Comparison of ENCODE assay signal across 14 cellular contexts in genomic region chr9:129068110-129068509, GRCh38. TPM values are rescaled to one million over a fixed set of nuclear protein-coding genes. Genes with fewer than 3 reads are reported as not detected.
DNase-seq lines count a peak whose midpoint lies in the region; ATAC-seq and TF ChIP-seq lines count a peak whose summit lies in the region.
"Had no signal": no experiment of that assay in that cellular context is flagged by ENCODE, and none has a peak within 500 bp of the region (broad histone marks: within the 10 kb centered on the region; RNA-seq: fewer than 3 reads in every experiment).

No MANE protein-coding gene starts in this region.

- intact Hi-C loops in activated T-helper 1 cell treated with anti-CD3 and anti-CD28 coated beads, Interleukin-12 subunit alpha, Interleukin-12 subunit beta, Interleukin-2, Interleukin-4 antibody, amounts not matched to agents 30 ng/mL and 10 ng/mL and 1 ng/mL, durations not matched to agents 14 hours and 24 hours and 36 hours (cut with micrococcal nuclease), result no loop called here
- intact Hi-C loops in Caco-2 (cut with micrococcal nuclease; ENCODE audit: unreplicated experiment), result no loop called here

- POLR2A ChIA-PET in Caco-2 (lab: Charles Lee), result no interaction called here

- ATAC-seq in natural killer cell treated with Interleukin-12 subunit alpha and Interleukin-12 subunit beta and Interleukin-15 and Interleukin-18, amount 100 ng/mL, for 72 hours, result no peak

- H3K4me1 Mint-ChIP-seq in activated T-cell treated with anti-CD3 and anti-CD28 coated beads, Interleukin-2, amount 50 U/mL, for 24 hours (ENCODE audit: low read depth), result peaks cover 33% of the 10 kb centered on the region
- H3K4me1 Mint-ChIP-seq in activated T-helper 1 cell treated with anti-CD3 and anti-CD28 coated beads, Interleukin-12 subunit alpha, Interleukin-12 subunit beta, Interleukin-2, Interleukin-4 antibody, amounts not matched to agents 30 ng/mL and 10 ng/mL and 1 ng/mL, durations not matched to agents 14 hours and 24 hours and 36 hours (ENCODE audit: low read depth), result peaks cover 12% of the 10 kb centered on the region
- H3K4me1 Mint-ChIP-seq in natural killer cell treated with Interleukin-12 subunit alpha and Interleukin-12 subunit beta and Interleukin-15 and Interleukin-18, amount 100 ng/mL, for 72 hours (ENCODE audit: low read depth in 2 of 2), result peaks cover 7 to 14% of the 10 kb centered on the region in 2 donors
- no peaks in the 10 kb centered on the region for H3K4me1 Mint-ChIP-seq in Caco-2 (ENCODE audit: low read depth, unreplicated experiment)

- no peak overlapping the region for H3K4me3 Mint-ChIP-seq in activated T-cell treated with anti-CD3 and anti-CD28 coated beads, Interleukin-2, amount 50 U/mL, for 24 hours
- H3K4me3 Mint-ChIP-seq in activated T-helper 1 cell treated with anti-CD3 and anti-CD28 coated beads, Interleukin-12 subunit alpha, Interleukin-12 subunit beta, Interleukin-2, Interleukin-4 antibody, amounts not matched to agents 30 ng/mL and 10 ng/mL and 1 ng/mL, durations not matched to agents 14 hours and 24 hours and 36 hours, result no peak overlapping the region
- H3K4me3 Mint-ChIP-seq in natural killer cell treated with Interleukin-12 subunit alpha and Interleukin-12 subunit beta and Interleukin-15 and Interleukin-18, amount 100 ng/mL, for 72 hours, result peak overlapping the region; percentile 80
- no peak overlapping the region for H3K4me3 Mint-ChIP-seq in Caco-2 (ENCODE audit: unreplicated experiment)

- H3K4me3 ChIP-seq in Caco-2 (ENCODE audit: low read depth, low read length), result no peak overlapping the region
- H3K4me3 ChIP-seq: ovary, skin epidermis had no signal

- no peaks in the 10 kb centered on the region for H3K27me3 ChIP-seq in Caco-2 (replicated peaks; ENCODE audit: control insufficient read depth, insufficient read depth, low read length)
- H3K27me3 ChIP-seq: ovary had no signal

- BruUV-seq in Caco-2 (replicated peaks; lab: Mats Ljungman, UMichigan), result no TSS peak

- no peaks in the 10 kb centered on the region for H3K9me3 ChIP-seq in Caco-2
- H3K9me3 ChIP-seq: ovary, SK-N-SH had no signal

- CTCF ChIA-PET in Caco-2 (lab: Charles Lee), result interaction anchor here (0.6 kb wide), 1 partner anchor 33 kb away, joined by 4 read pairs; no protein-coding TSS in a partner anchor

- H3K27me3 Mint-ChIP-seq in activated T-cell treated with anti-CD3 and anti-CD28 coated beads, Interleukin-2, amount 50 U/mL, for 24 hours, result no peaks in the 10 kb centered on the region
- H3K27me3 Mint-ChIP-seq in activated T-helper 1 cell treated with anti-CD3 and anti-CD28 coated beads, Interleukin-12 subunit alpha, Interleukin-12 subunit beta, Interleukin-2, Interleukin-4 antibody, amounts not matched to agents 30 ng/mL and 10 ng/mL and 1 ng/mL, durations not matched to agents 14 hours and 24 hours and 36 hours (ENCODE audit: insufficient read depth), result no peaks in the 10 kb centered on the region
- H3K27me3 Mint-ChIP-seq in natural killer cell treated with Interleukin-12 subunit alpha and Interleukin-12 subunit beta and Interleukin-15 and Interleukin-18, amount 100 ng/mL, for 72 hours, result no peaks in the 10 kb centered on the region
- H3K27me3 Mint-ChIP-seq in Caco-2 (ENCODE audit: insufficient read depth, unreplicated experiment), result no peaks in the 10 kb centered on the region

- H3K36me3 Mint-ChIP-seq in activated T-cell treated with anti-CD3 and anti-CD28 coated beads, Interleukin-2, amount 50 U/mL, for 24 hours (ENCODE audit: low read depth), result peaks cover 61% of the 10 kb centered on the region
- peaks cover 16% of the 10 kb centered on the region for H3K36me3 Mint-ChIP-seq in activated T-helper 1 cell treated with anti-CD3 and anti-CD28 coated beads, Interleukin-12 subunit alpha, Interleukin-12 subunit beta, Interleukin-2, Interleukin-4 antibody, amounts not matched to agents 30 ng/mL and 10 ng/mL and 1 ng/mL, durations not matched to agents 14 hours and 24 hours and 36 hours (ENCODE audit: low read depth)
- H3K36me3 Mint-ChIP-seq in natural killer cell treated with Interleukin-12 subunit alpha and Interleukin-12 subunit beta and Interleukin-15 and Interleukin-18, amount 100 ng/mL, for 72 hours, result no peaks in the 10 kb centered on the region
- H3K36me3 Mint-ChIP-seq in Caco-2 (ENCODE audit: insufficient read depth, unreplicated experiment), result peaks cover 38% of the 10 kb centered on the region

- no peak for DNase-seq in activated T-cell treated with anti-CD3 and anti-CD28 coated beads, Interleukin-2, amount 50 U/mL, for 24 hours
- no peak for DNase-seq in activated T-cell treated with anti-CD3 and anti-CD28 coated beads, Interleukin-2, amount 50 U/mL, for 1 hour
- DNase-seq in activated T-helper 1 cell treated with anti-CD3 and anti-CD28 coated beads, Interleukin-12 subunit alpha, Interleukin-12 subunit beta, Interleukin-2, Interleukin-4 antibody, amounts not matched to agents 30 ng/mL and 10 ng/mL and 1 ng/mL, durations not matched to agents 14 hours and 24 hours and 36 hours (ENCODE audit: low spot score), result no peak
- no peak for DNase-seq in natural killer cell treated with Interleukin-12 subunit alpha and Interleukin-12 subunit beta and Interleukin-15 and Interleukin-18, amount 100 ng/mL, for 72 hours (ENCODE audit: low spot score)
- no peak for DNase-seq in Caco-2
- DNase-seq in LoVo (ENCODE audit: low spot score), result no peak
- DNase-seq: amniotic stem cell, Calu3, erythroblast, glutamatergic neuron, NCI-H446 treated with DMSO at 0.1 percent for 48 hours, ovary, SK-N-SH had no signal

- TF ChIP-seq CTCF in Caco-2 (IDR thresholded peaks at IDR 0.05; ENCODE audit: insufficient read depth in 1 of 2, low read depth in 1 of 2, low read length in 1 of 2, severe bottlenecking in 1 of 2, unreplicated experiment in 1 of 2), result no peak

- H3K9me3 Mint-ChIP-seq in activated T-cell treated with anti-CD3 and anti-CD28 coated beads, Interleukin-2, amount 50 U/mL, for 24 hours, result no peaks in the 10 kb centered on the region
- no peaks in the 10 kb centered on the region for H3K9me3 Mint-ChIP-seq in activated T-helper 1 cell treated with anti-CD3 and anti-CD28 coated beads, Interleukin-12 subunit alpha, Interleukin-12 subunit beta, Interleukin-2, Interleukin-4 antibody, amounts not matched to agents 30 ng/mL and 10 ng/mL and 1 ng/mL, durations not matched to agents 14 hours and 24 hours and 36 hours
- H3K9me3 Mint-ChIP-seq in natural killer cell treated with Interleukin-12 subunit alpha and Interleukin-12 subunit beta and Interleukin-15 and Interleukin-18, amount 100 ng/mL, for 72 hours, result no peaks in the 10 kb centered on the region
- no peaks in the 10 kb centered on the region for H3K9me3 Mint-ChIP-seq in Caco-2 (ENCODE audit: unreplicated experiment)

- H3K4me1 ChIP-seq in Caco-2, result no peaks in the 10 kb centered on the region

- H3K27ac Mint-ChIP-seq in activated T-cell treated with anti-CD3 and anti-CD28 coated beads, Interleukin-2, amount 50 U/mL, for 24 hours, result peak overlapping the region; percentile 92
- peak overlapping the region; percentile 75 for H3K27ac Mint-ChIP-seq in activated T-helper 1 cell treated with anti-CD3 and anti-CD28 coated beads, Interleukin-12 subunit alpha, Interleukin-12 subunit beta, Interleukin-2, Interleukin-4 antibody, amounts not matched to agents 30 ng/mL and 10 ng/mL and 1 ng/mL, durations not matched to agents 14 hours and 24 hours and 36 hours
- H3K27ac Mint-ChIP-seq in natural killer cell treated with Interleukin-12 subunit alpha and Interleukin-12 subunit beta and Interleukin-15 and Interleukin-18, amount 100 ng/mL, for 72 hours, result peak overlapping the region; percentile 80 to 90
- H3K27ac Mint-ChIP-seq in Caco-2 (ENCODE audit: unreplicated experiment), result no peak overlapping the region

- peaks cover 3% of the 10 kb centered on the region for H3K36me3 ChIP-seq in Caco-2 (ENCODE audit: control insufficient read depth, insufficient read depth, low read length)
- H3K36me3 ChIP-seq: ovary had no signal

RNA-seq across cellular contexts. Expression of gene DOLPP1, which starts 12.8 kb away (rescaled TPM):
- 28.4 and 30.2 TPM in 2 replicates for total RNA-seq in activated T-helper 1 cell treated with anti-CD3 and anti-CD28 coated beads, Interleukin-12 subunit alpha, Interleukin-12 subunit beta, Interleukin-2, Interleukin-4 antibody, amounts not matched to agents 30 ng/mL and 10 ng/mL and 1 ng/mL, durations not matched to agents 14 hours and 24 hours and 36 hours
- 10 to 100 TPM; 18.6 to 24.1 TPM for total RNA-seq in natural killer cell treated with Interleukin-12 subunit alpha and Interleukin-12 subunit beta and Interleukin-15 and Interleukin-18, amount 100 ng/mL, for 72 hours
- total RNA-seq in Caco-2 (2022), result 44.7 and 45.1 TPM in 2 replicates

RNA-seq across cellular contexts. Expression of gene MIGA2, which starts 31.7 kb away (rescaled TPM):
- 43.4 and 43.8 TPM in 2 replicates for total RNA-seq in activated T-helper 1 cell treated with anti-CD3 and anti-CD28 coated beads, Interleukin-12 subunit alpha, Interleukin-12 subunit beta, Interleukin-2, Interleukin-4 antibody, amounts not matched to agents 30 ng/mL and 10 ng/mL and 1 ng/mL, durations not matched to agents 14 hours and 24 hours and 36 hours
- total RNA-seq in natural killer cell treated with Interleukin-12 subunit alpha and Interleukin-12 subunit beta and Interleukin-15 and Interleukin-18, amount 100 ng/mL, for 72 hours, result 10 to 100 TPM; 42.4 to 82.6 TPM
- total RNA-seq in Caco-2 (2022), result 25.1 and 34.8 TPM in 2 replicates

RNA-seq across cellular contexts. Expression of gene SH3GLB2, which starts 40.0 kb away (rescaled TPM):
- total RNA-seq in activated T-helper 1 cell treated with anti-CD3 and anti-CD28 coated beads, Interleukin-12 subunit alpha, Interleukin-12 subunit beta, Interleukin-2, Interleukin-4 antibody, amounts not matched to agents 30 ng/mL and 10 ng/mL and 1 ng/mL, durations not matched to agents 14 hours and 24 hours and 36 hours, result 71.1 and 74.8 TPM in 2 replicates
- total RNA-seq in natural killer cell treated with Interleukin-12 subunit alpha and Interleukin-12 subunit beta and Interleukin-15 and Interleukin-18, amount 100 ng/mL, for 72 hours, result 10 to 100 TPM; 57.8 to 99.0 TPM
- total RNA-seq in Caco-2 (2022), result 64.2 and 66.7 TPM in 2 replicates

RNA-seq across cellular contexts. Expression of gene CRAT, which starts 42.5 kb away (rescaled TPM):
- total RNA-seq in activated T-helper 1 cell treated with anti-CD3 and anti-CD28 coated beads, Interleukin-12 subunit alpha, Interleukin-12 subunit beta, Interleukin-2, Interleukin-4 antibody, amounts not matched to agents 30 ng/mL and 10 ng/mL and 1 ng/mL, durations not matched to agents 14 hours and 24 hours and 36 hours, result 9.9 and 10.0 TPM in 2 replicates
- 10 to 100 TPM; 11.9 to 12.7 TPM for total RNA-seq in natural killer cell treated with Interleukin-12 subunit alpha and Interleukin-12 subunit beta and Interleukin-15 and Interleukin-18, amount 100 ng/mL, for 72 hours
- 16.2 and 20.7 TPM in 2 replicates for total RNA-seq in Caco-2 (2022)

RNA-seq across cellular contexts. Expression of gene PTPA, which starts 43.1 kb away (rescaled TPM):
- 105 and 114 TPM in 2 replicates for total RNA-seq in activated T-helper 1 cell treated with anti-CD3 and anti-CD28 coated beads, Interleukin-12 subunit alpha, Interleukin-12 subunit beta, Interleukin-2, Interleukin-4 antibody, amounts not matched to agents 30 ng/mL and 10 ng/mL and 1 ng/mL, durations not matched to agents 14 hours and 24 hours and 36 hours
- total RNA-seq in natural killer cell treated with Interleukin-12 subunit alpha and Interleukin-12 subunit beta and Interleukin-15 and Interleukin-18, amount 100 ng/mL, for 72 hours, result 100 to 1,000 TPM in 1 of 2 donors, 10 to 100 TPM in 1; 75.7 to 133 TPM
- total RNA-seq in Caco-2 (2022), result 100 and 107 TPM in 2 replicates
